In the genomic region with DNA sequence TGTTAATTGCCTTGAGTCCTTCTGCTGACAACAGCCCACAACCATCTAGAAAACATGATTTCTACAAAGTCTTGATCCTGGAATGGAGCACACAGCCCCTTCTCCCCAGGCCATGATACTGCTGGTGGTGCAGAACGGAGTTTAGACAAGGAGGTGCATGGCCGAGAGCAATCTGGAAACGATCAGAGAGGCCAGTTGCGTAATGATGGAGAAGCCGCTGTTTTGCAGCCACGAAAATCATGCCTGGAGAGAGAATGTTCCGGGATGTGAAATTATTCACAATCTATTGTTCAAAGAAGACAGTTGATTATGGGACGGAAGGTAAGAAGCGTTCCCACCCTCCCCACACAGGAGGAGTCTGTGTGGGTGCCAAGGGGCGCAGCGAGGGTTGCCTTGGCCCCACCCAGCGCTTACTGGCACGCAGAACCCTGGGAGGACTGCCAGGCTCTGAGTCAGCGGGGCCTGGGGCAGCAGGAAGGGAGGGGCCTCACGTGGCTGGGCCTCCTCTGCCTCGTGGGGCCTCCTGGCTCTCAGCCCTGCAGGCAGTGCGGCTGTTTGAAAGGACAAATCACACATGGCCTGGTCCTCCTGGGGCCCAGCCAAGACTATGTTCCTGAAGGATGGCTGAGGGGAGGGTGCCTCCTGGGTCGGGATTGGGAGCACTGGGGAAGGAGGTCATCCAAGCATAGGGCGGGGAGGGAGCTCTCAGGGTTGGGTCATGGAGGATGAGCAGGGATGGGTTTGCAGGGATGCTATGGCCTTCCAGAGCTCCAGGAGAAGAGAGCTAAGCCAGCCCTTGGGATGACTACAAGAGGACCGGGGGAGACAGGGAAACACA, we compare ENCODE assay signal across 8 cellular contexts. TPM values are rescaled to one million over a fixed set of nuclear protein-coding genes. Genes with fewer than 3 reads are reported as not detected.
A peak's percentile ranks its signal among the peaks of the same experiment; 100 is the strongest.
DNase-seq lines count a peak whose midpoint lies in the region; ATAC-seq lines count a peak whose summit lies in the region.

No MANE protein-coding gene starts in this region.

- H3K36me3 Mint-ChIP-seq in central memory CD8-positive, alpha-beta T cell (ENCODE audit: insufficient read depth): peaks cover 14% of the 10 kb centered on the region

- peak overlapping the region; percentile 96 for H3K27ac Mint-ChIP-seq in central memory CD8-positive, alpha-beta T cell (ENCODE audit: low read depth)

- no peaks in the 10 kb centered on the region for H3K9me3 Mint-ChIP-seq in central memory CD8-positive, alpha-beta T cell

- peaks cover 76% of the 10 kb centered on the region for H3K4me1 Mint-ChIP-seq in central memory CD8-positive, alpha-beta T cell

- ATAC-seq in GM18868 (IDR thresholded peaks at IDR 0.05; ENCODE audit: unreplicated experiment) (peak; percentile 85), left lobe of liver (peak; percentile 81), HG03571 (IDR thresholded peaks at IDR 0.05; ENCODE audit: unreplicated experiment) (no peak)
- ATAC-seq in central memory CD8-positive, alpha-beta T cell (replicated peaks; ENCODE audit: extremely low read depth, poor library complexity, severe bottlenecking): peak; percentile 89

- H3K4me3 Mint-ChIP-seq in central memory CD8-positive, alpha-beta T cell: peak overlapping the region; percentile 89

- H3K27me3 Mint-ChIP-seq in central memory CD8-positive, alpha-beta T cell: no peaks in the 10 kb centered on the region

- DNase-seq in NCI-H2196 (lab: John Stamatoyannopoulos, UW; ENCODE audit: unreplicated experiment) (peak; percentile 97), left lobe of liver (ENCODE audit: low spot score) (peak; percentile 99), NCI-H146 treated with DMSO at 0.1 percent for 48 hours (lab: John Stamatoyannopoulos, UW; ENCODE audit: unreplicated experiment) (no peak)
- peak; percentile 90 to 94 for DNase-seq in activated CD4-positive, alpha-beta T cell treated with anti-CD3 and anti-CD28 coated beads for 4 hours
- peak; percentile 80 to 90 for DNase-seq in central memory CD8-positive, alpha-beta T cell (ENCODE audit: low spot score in 2 of 2)
- peak; percentile 95 for DNase-seq in stimulated activated CD4-positive, alpha-beta T cell treated with anti-CD3 and anti-CD28 coated beads, Interleukin-1b, Interleukin-23, amount 100 ng/mL, for 48 hours

RNA-seq across cellular contexts. Expression of a gene that starts 8.7 kb away (rescaled TPM):
- 9.7 TPM for total RNA-seq in left lobe of liver

RNA-seq across cellular contexts. Expression of a gene that starts 15.5 kb away (rescaled TPM):
- 12.4 TPM for total RNA-seq in left lobe of liver

RNA-seq across cellular contexts. Expression of a gene that starts 25.1 kb away (rescaled TPM):
- 39.4 TPM for total RNA-seq in left lobe of liver

RNA-seq across cellular contexts. Expression of a gene that starts 30.4 kb away (rescaled TPM):
- total RNA-seq in left lobe of liver: 0.10 TPM

RNA-seq across cellular contexts. Expression of a gene that starts 35.0 kb away (rescaled TPM):
- total RNA-seq in left lobe of liver: 21.9 TPM
